18 cellular contexts compared by ENCODE assay signal in the genomic region with DNA sequence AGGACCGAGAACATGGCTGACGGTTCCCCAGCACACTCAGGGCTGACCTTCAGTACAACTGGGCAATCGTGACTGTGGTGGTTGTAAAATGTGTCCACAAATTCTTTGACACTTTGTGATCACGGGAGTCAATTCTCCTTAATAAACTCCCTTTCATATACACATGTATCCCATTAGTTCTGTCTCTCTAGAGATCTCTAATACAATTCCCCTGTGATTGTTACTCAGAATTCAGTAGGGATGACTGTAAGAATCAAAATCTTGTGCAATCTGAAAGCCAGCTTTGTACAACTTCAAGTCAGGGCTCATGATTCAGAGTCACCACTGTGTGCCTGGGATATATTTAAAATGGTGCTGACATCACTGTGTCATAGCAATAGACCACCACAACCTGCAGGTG.
DNase-seq lines count a peak whose midpoint lies in the region; ATAC-seq and TF ChIP-seq lines count a peak whose summit lies in the region.
"Had no signal": no experiment of that assay in that cellular context is flagged by ENCODE, and none has a peak within 500 bp of the region (broad histone marks: within the 10 kb centered on the region; RNA-seq: fewer than 3 reads in every experiment).

No MANE protein-coding gene starts in this region.

- TF ChIP-seq CTCF in AG10803 (conservative IDR thresholded peaks at IDR 0.05; ENCODE audit: low read length) (no peak), HFFc6 (IDR thresholded peaks at IDR 0.05) (no peak), epithelial cell of esophagus (IDR thresholded peaks at IDR 0.05; ENCODE audit: insufficient read depth, low read depth, low read length, missing control alignments) (no peak)

- peaks cover 44% of the 10 kb centered on the region for H3K36me3 Mint-ChIP-seq in HFFc6 (ENCODE audit: low read depth)
- no peaks in the 10 kb centered on the region for H3K36me3 Mint-ChIP-seq in stimulated activated naive B cell treated with anti-CD40 and anti-IgM and Interleukin-4, amounts not matched to agents 10 μg/mL and 1 μg/mL and 100 μg/mL, for 72 hours

- peak; percentile 79 for DNase-seq in AG10803 (ENCODE audit: low read depth)
- DNase-seq in HFFc6, result peak; percentile 30
- DNase-seq in epithelial cell of esophagus (ENCODE audit: low read depth), result peak; percentile 51
- DNase-seq in iris pigment epithelial cell (ENCODE audit: low read depth), result peak; percentile 63
- DNase-seq in stimulated activated naive B cell treated with anti-CD40 and anti-IgM and Interleukin-4, amounts not matched to agents 10 μg/mL and 1 μg/mL and 100 μg/mL, for 72 hours, result no peak
- no peak for DNase-seq in NCI-H2029 treated with DMSO at 0.1 percent for 48 hours (lab: John Stamatoyannopoulos, UW)
- DNase-seq: MG63, NCI-H1092 treated with DMSO at 0.1 percent for 48 hours, NCI-H1694, NCI-H446 treated with DMSO at 0.1 percent for 48 hours, NCI-H774, SHP77 had no signal

- H3K4me3 Mint-ChIP-seq in HFFc6, result no peak overlapping the region
- no peak overlapping the region for H3K4me3 Mint-ChIP-seq in stimulated activated naive B cell treated with anti-CD40 and anti-IgM and Interleukin-4, amounts not matched to agents 10 μg/mL and 1 μg/mL and 100 μg/mL, for 72 hours

- peaks cover 6% of the 10 kb centered on the region; the same call in 1 of the 2 replicates for H3K4me1 Mint-ChIP-seq in HFFc6 (ENCODE audit: low read depth)
- H3K4me1 Mint-ChIP-seq in stimulated activated naive B cell treated with anti-CD40 and anti-IgM and Interleukin-4, amounts not matched to agents 10 μg/mL and 1 μg/mL and 100 μg/mL, for 72 hours, result no peaks in the 10 kb centered on the region

- H3K27ac Mint-ChIP-seq in HFFc6, result peak overlapping the region; percentile 69
- no peak overlapping the region for H3K27ac Mint-ChIP-seq in stimulated activated naive B cell treated with anti-CD40 and anti-IgM and Interleukin-4, amounts not matched to agents 10 μg/mL and 1 μg/mL and 100 μg/mL, for 72 hours

- no peaks in the 10 kb centered on the region for H3K9me3 Mint-ChIP-seq in HFFc6
- H3K9me3 Mint-ChIP-seq in stimulated activated naive B cell treated with anti-CD40 and anti-IgM and Interleukin-4, amounts not matched to agents 10 μg/mL and 1 μg/mL and 100 μg/mL, for 72 hours, result peaks cover 0 to 4% of the 10 kb centered on the region in 2 donors

- H3K4me3 ChIP-seq in AG10803 (ENCODE audit: low read length), result no peak overlapping the region
- no peak overlapping the region for H3K4me3 ChIP-seq in epithelial cell of esophagus (ENCODE audit: low read length)
- H3K4me3 ChIP-seq: A549; BLaER1 treated with 17β-estradiol and CSF1 and Interleukin-3, amounts not matched to agents 10 nM and 100 nM; MG63 had no signal

- no peak for ATAC-seq in stimulated activated naive B cell treated with anti-CD40 and anti-IgM and Interleukin-4, amounts not matched to agents 10 μg/mL and 1 μg/mL and 100 μg/mL, for 72 hours (replicated peaks)
- ATAC-seq in HG02870 (IDR thresholded peaks at IDR 0.05; ENCODE audit: unreplicated experiment) (no peak), HG03520 (IDR thresholded peaks at IDR 0.05; ENCODE audit: unreplicated experiment) (no peak)
- ATAC-seq: A549, HCT116, Panc1 had no signal

- H3K27me3 Mint-ChIP-seq in HFFc6 (ENCODE audit: insufficient read depth), result peaks cover 8% of the 10 kb centered on the region
- H3K27me3 Mint-ChIP-seq in stimulated activated naive B cell treated with anti-CD40 and anti-IgM and Interleukin-4, amounts not matched to agents 10 μg/mL and 1 μg/mL and 100 μg/mL, for 72 hours, result peaks cover 9 to 28% of the 10 kb centered on the region in 2 donors

Comparison
In these comparisons a context has a peak if more than half of its experiments do, and no peak if none do; other contexts are left out.
1. DNase-seq: peak in AG10803 (single experiment), HFFc6 (single experiment), epithelial cell of esophagus (single experiment) and iris pigment epithelial cell (single experiment); none in stimulated activated naive B cell treated with anti-CD40 and anti-IgM and Interleukin-4, amounts not matched to agents 10 μg/mL and 1 μg/mL and 100 μg/mL, for 72 hours (single experiment) and NCI-H2029 treated with DMSO at 0.1 percent for 48 hours (single experiment).